Comparison of ENCODE assay signal across 20 cellular contexts in genomic region chr18:69880083-69880482, GRCh38.
DNase-seq lines count a peak whose midpoint lies in the region; ATAC-seq and TF ChIP-seq lines count a peak whose summit lies in the region.
"Had no signal": no experiment of that assay in that cellular context is flagged by ENCODE, and none has a peak within 500 bp of the region (broad histone marks: within the 10 kb centered on the region; RNA-seq: fewer than 3 reads in every experiment).

No MANE protein-coding gene starts in this region.

- WGBS in endodermal cell (ENCODE audit: insufficient coverage in 1 of 2, insufficient read length in 1 of 2), 2 experiments = 97 to 100% methylated on average over 2 of the region's 3 CpGs

- H3K9me3 ChIP-seq in HUES6 (ENCODE audit: control insufficient read depth, insufficient read depth, low read depth, low read length) (peaks cover 13% of the 10 kb centered on the region; the same call in 1 of the 2 replicates), endodermal cell (ENCODE audit: control insufficient read depth, low read length) (peaks cover 11% of the 10 kb centered on the region), neural progenitor cell (ENCODE audit: low read depth) (no peaks in the 10 kb centered on the region)
- H3K9me3 ChIP-seq: HAP-1 had no signal

- no peaks in the 10 kb centered on the region for H3K27me3 Mint-ChIP-seq in activated CD8-positive, alpha-beta T cell treated with anti-CD3 and anti-CD28 coated beads for 36 hours
- H3K27me3 Mint-ChIP-seq in activated CD8-positive, alpha-beta T cell treated with anti-CD3 and anti-CD28 coated beads, Interleukin-2, amount 10 ng/mL, durations not matched to agents 7 days and 5 days (ENCODE audit: low read depth) = no peaks in the 10 kb centered on the region
- H3K27me3 Mint-ChIP-seq in endodermal cell (ENCODE audit: insufficient read depth) (no peaks in the 10 kb centered on the region), neural progenitor cell (ENCODE audit: insufficient read depth, low read depth) (peaks cover 3% of the 10 kb centered on the region)
- no peaks in the 10 kb centered on the region for H3K27me3 Mint-ChIP-seq in activated CD8-positive, alpha-beta memory T cell treated with anti-CD3 and anti-CD28 coated beads, Interleukin-2, amount 10 ng/mL, durations not matched to agents 7 days and 5 days

- no peak overlapping the region for H3K4me2 ChIP-seq in neural progenitor cell

- intact Hi-C loops in activated CD8-positive, alpha-beta T cell treated with anti-CD3 and anti-CD28 coated beads for 36 hours (cut with micrococcal nuclease) = no loop called here

- H3K27ac ChIP-seq in HUES6 (ENCODE audit: low read depth, low read length) (peak overlapping the region; percentile 13; the same call in 1 of the 2 replicates), endodermal cell (ENCODE audit: low read depth, low read length) (no peak overlapping the region), neural progenitor cell (no peak overlapping the region)

- ATAC-seq in activated CD8-positive, alpha-beta T cell treated with anti-CD3 and anti-CD28 coated beads for 36 hours = no peak
- ATAC-seq in activated CD8-positive, alpha-beta T cell treated with anti-CD3 and anti-CD28 coated beads, Interleukin-2, amount 10 ng/mL, durations not matched to agents 7 days and 5 days = no peak
- no peak for ATAC-seq in activated CD8-positive, alpha-beta memory T cell treated with anti-CD3 and anti-CD28 coated beads, Interleukin-2, amount 10 ng/mL, durations not matched to agents 7 days and 5 days
- no peak for ATAC-seq in HG02884 (IDR thresholded peaks at IDR 0.05; ENCODE audit: unreplicated experiment)

- CTCF ChIA-PET in activated CD8-positive, alpha-beta T cell treated with anti-CD3 and anti-CD28 coated beads for 36 hours (lab: Charles Lee) = no interaction called here
- CTCF ChIA-PET in activated CD8-positive, alpha-beta T cell treated with anti-CD3 and anti-CD28 coated beads, Interleukin-2, amount 10 ng/mL, durations not matched to agents 7 days and 5 days (lab: Charles Lee) = no interaction called here
- CTCF ChIA-PET in activated CD8-positive, alpha-beta memory T cell treated with anti-CD3 and anti-CD28 coated beads, Interleukin-2, amount 10 ng/mL, durations not matched to agents 7 days and 5 days (lab: Charles Lee) = no interaction called here

- H3K27me3 ChIP-seq in HUES6 (ENCODE audit: control insufficient read depth, insufficient read depth, low read length) (no peaks in the 10 kb centered on the region), endodermal cell (ENCODE audit: control insufficient read depth, insufficient read depth, low read length, poor library complexity, severe bottlenecking) (no peaks in the 10 kb centered on the region), neural progenitor cell (no peaks in the 10 kb centered on the region)

- H3K4me1 ChIP-seq in HUES6 (ENCODE audit: control insufficient read depth, insufficient read depth, low read length) (peaks cover 9% of the 10 kb centered on the region; the same call in 1 of the 2 replicates), endodermal cell (ENCODE audit: control insufficient read depth, insufficient read depth, low read length) (no peaks in the 10 kb centered on the region), neural progenitor cell (no peaks in the 10 kb centered on the region)
- H3K4me1 ChIP-seq: HAP-1 had no signal

- H3K36me3 ChIP-seq in HUES6 (ENCODE audit: control insufficient read depth, insufficient read depth, low read length) = no peaks in the 10 kb centered on the region
- no peaks in the 10 kb centered on the region for H3K36me3 ChIP-seq in endodermal cell (ENCODE audit: control insufficient read depth, insufficient read depth, low read length)
- no peaks in the 10 kb centered on the region for H3K36me3 ChIP-seq in neural progenitor cell
- H3K36me3 ChIP-seq: HAP-1 had no signal

- peak overlapping the region; percentile 38 for H3K27ac Mint-ChIP-seq in activated CD8-positive, alpha-beta T cell treated with anti-CD3 and anti-CD28 coated beads for 36 hours
- no peak overlapping the region for H3K27ac Mint-ChIP-seq in activated CD8-positive, alpha-beta T cell treated with anti-CD3 and anti-CD28 coated beads, Interleukin-2, amount 10 ng/mL, durations not matched to agents 7 days and 5 days
- H3K27ac Mint-ChIP-seq in endodermal cell = peak overlapping the region; percentile 8
- H3K27ac Mint-ChIP-seq in neural progenitor cell = peak overlapping the region; percentile 89
- no peak overlapping the region for H3K27ac Mint-ChIP-seq in activated CD8-positive, alpha-beta memory T cell treated with anti-CD3 and anti-CD28 coated beads, Interleukin-2, amount 10 ng/mL, durations not matched to agents 7 days and 5 days
- H3K27ac Mint-ChIP-seq: CD14-positive monocyte had no signal

- no peaks in the 10 kb centered on the region for H4K20me1 ChIP-seq in neural progenitor cell (ENCODE audit: low read depth)

- peaks cover 6% of the 10 kb centered on the region for H3K9me3 Mint-ChIP-seq in activated CD8-positive, alpha-beta T cell treated with anti-CD3 and anti-CD28 coated beads for 36 hours
- peaks cover 13% of the 10 kb centered on the region for H3K9me3 Mint-ChIP-seq in activated CD8-positive, alpha-beta T cell treated with anti-CD3 and anti-CD28 coated beads, Interleukin-2, amount 10 ng/mL, durations not matched to agents 7 days and 5 days (ENCODE audit: insufficient read depth)
- H3K9me3 Mint-ChIP-seq in endodermal cell = peaks cover 18% of the 10 kb centered on the region
- peaks cover 2% of the 10 kb centered on the region for H3K9me3 Mint-ChIP-seq in neural progenitor cell
- H3K9me3 Mint-ChIP-seq in activated CD8-positive, alpha-beta memory T cell treated with anti-CD3 and anti-CD28 coated beads, Interleukin-2, amount 10 ng/mL, durations not matched to agents 7 days and 5 days (ENCODE audit: low read depth) = peaks cover 4% of the 10 kb centered on the region

- H2AFZ ChIP-seq in neural progenitor cell (replicated peaks) = no peak overlapping the region

- H3F3A ChIP-seq in neural progenitor cell (ENCODE audit: low read depth) = no peaks in the 10 kb centered on the region

- H3K4me1 Mint-ChIP-seq in activated CD8-positive, alpha-beta T cell treated with anti-CD3 and anti-CD28 coated beads for 36 hours (ENCODE audit: low read depth) = peaks cover 43% of the 10 kb centered on the region
- H3K4me1 Mint-ChIP-seq in activated CD8-positive, alpha-beta T cell treated with anti-CD3 and anti-CD28 coated beads, Interleukin-2, amount 10 ng/mL, durations not matched to agents 7 days and 5 days (ENCODE audit: low read depth) = peaks cover 21% of the 10 kb centered on the region
- H3K4me1 Mint-ChIP-seq in endodermal cell (no peaks in the 10 kb centered on the region), neural progenitor cell (peaks cover 24% of the 10 kb centered on the region)
- H3K4me1 Mint-ChIP-seq in activated CD8-positive, alpha-beta memory T cell treated with anti-CD3 and anti-CD28 coated beads, Interleukin-2, amount 10 ng/mL, durations not matched to agents 7 days and 5 days = peaks cover 33% of the 10 kb centered on the region
- H3K4me1 Mint-ChIP-seq: CD14-positive monocyte had no signal

- H3K79me2 ChIP-seq in neural progenitor cell (ENCODE audit: low read depth) = no peaks in the 10 kb centered on the region

- DNase-seq in activated CD8-positive, alpha-beta T cell treated with anti-CD3 and anti-CD28 coated beads for 36 hours = no peak
- DNase-seq in activated CD8-positive, alpha-beta T cell treated with anti-CD3 and anti-CD28 coated beads, Interleukin-2, amount 10 ng/mL, durations not matched to agents 7 days and 5 days = no peak
- DNase-seq in endodermal cell (no peak), neural progenitor cell (ENCODE audit: low spot score) (no peak), HPDE6-E6E7 (ENCODE audit: extremely low spot score) (no peak)
- DNase-seq in activated CD8-positive, alpha-beta memory T cell treated with anti-CD3 and anti-CD28 coated beads, Interleukin-2, amount 10 ng/mL, durations not matched to agents 7 days and 5 days = no peak
- DNase-seq: 8988T, DMS 273 treated with DMSO at 0.1 percent for 48 hours, DND-41, NCI-H1417 treated with DMSO at 0.1 percent for 48 hours, NCI-H187 treated with DMSO at 0.1 percent for 48 hours, NCI-H226, NCI-H524, NCI-H82, RPMI8226, SHP77 treated with DMSO at 0.1 percent for 48 hours had no signal

- POLR2A ChIA-PET in activated CD8-positive, alpha-beta T cell treated with anti-CD3 and anti-CD28 coated beads for 36 hours (lab: Charles Lee) = no interaction called here
- POLR2A ChIA-PET in activated CD8-positive, alpha-beta T cell treated with anti-CD3 and anti-CD28 coated beads, Interleukin-2, amount 10 ng/mL, durations not matched to agents 7 days and 5 days (lab: Charles Lee) = no interaction called here

- no peak overlapping the region for H3K4me3 Mint-ChIP-seq in activated CD8-positive, alpha-beta T cell treated with anti-CD3 and anti-CD28 coated beads for 36 hours
- H3K4me3 Mint-ChIP-seq in activated CD8-positive, alpha-beta T cell treated with anti-CD3 and anti-CD28 coated beads, Interleukin-2, amount 10 ng/mL, durations not matched to agents 7 days and 5 days = no peak overlapping the region
- no peak overlapping the region for H3K4me3 Mint-ChIP-seq in endodermal cell
- no peak overlapping the region for H3K4me3 Mint-ChIP-seq in neural progenitor cell
- no peak overlapping the region for H3K4me3 Mint-ChIP-seq in activated CD8-positive, alpha-beta memory T cell treated with anti-CD3 and anti-CD28 coated beads, Interleukin-2, amount 10 ng/mL, durations not matched to agents 7 days and 5 days
- H3K4me3 Mint-ChIP-seq: CD14-positive monocyte had no signal

- peaks cover 39% of the 10 kb centered on the region for H3K36me3 Mint-ChIP-seq in activated CD8-positive, alpha-beta T cell treated with anti-CD3 and anti-CD28 coated beads for 36 hours (ENCODE audit: low read depth)
- H3K36me3 Mint-ChIP-seq in activated CD8-positive, alpha-beta T cell treated with anti-CD3 and anti-CD28 coated beads, Interleukin-2, amount 10 ng/mL, durations not matched to agents 7 days and 5 days (ENCODE audit: low read depth) = peaks cover 58% of the 10 kb centered on the region
- H3K36me3 Mint-ChIP-seq in endodermal cell (ENCODE audit: low read depth) (no peaks in the 10 kb centered on the region), neural progenitor cell (no peaks in the 10 kb centered on the region)
- peaks cover 51% of the 10 kb centered on the region for H3K36me3 Mint-ChIP-seq in activated CD8-positive, alpha-beta memory T cell treated with anti-CD3 and anti-CD28 coated beads, Interleukin-2, amount 10 ng/mL, durations not matched to agents 7 days and 5 days
- H3K36me3 Mint-ChIP-seq: CD14-positive monocyte had no signal

- no peak for TF ChIP-seq CTCF in activated CD8-positive, alpha-beta T cell treated with anti-CD3 and anti-CD28 coated beads for 36 hours (IDR thresholded peaks at IDR 0.05)
- TF ChIP-seq CTCF in endodermal cell (conservative IDR thresholded peaks at IDR 0.05) (no peak), neural progenitor cell (IDR thresholded peaks at IDR 0.05) (no peak)

- H3K9ac ChIP-seq in HUES6 (ENCODE audit: low read length) (no peak overlapping the region), endodermal cell (ENCODE audit: extremely low read depth, low read length, poor library complexity, severe bottlenecking) (no peak overlapping the region), neural progenitor cell (no peak overlapping the region)

- no peak overlapping the region for H3K4me3 ChIP-seq in HUES6 (ENCODE audit: low read depth, low read length)
- no peak overlapping the region for H3K4me3 ChIP-seq in endodermal cell (ENCODE audit: low read length)
- no peak overlapping the region for H3K4me3 ChIP-seq in neural progenitor cell
- H3K4me3 ChIP-seq: HAP-1 had no signal

Comparison
In these comparisons a context has a peak if more than half of its experiments do, and no peak if none do; other contexts are left out.
1. H3K27ac Mint-ChIP-seq: peak in activated CD8-positive, alpha-beta T cell treated with anti-CD3 and anti-CD28 coated beads for 36 hours (single experiment), endodermal cell (single experiment) and neural progenitor cell (single experiment); none in activated CD8-positive, alpha-beta T cell treated with anti-CD3 and anti-CD28 coated beads, Interleukin-2, amount 10 ng/mL, durations not matched to agents 7 days and 5 days (single experiment) and activated CD8-positive, alpha-beta memory T cell treated with anti-CD3 and anti-CD28 coated beads, Interleukin-2, amount 10 ng/mL, durations not matched to agents 7 days and 5 days (single experiment).